In genomic region chr12:51951199-51951842, GRCh38 we compare ENCODE assay signal across 8 cellular contexts. TPM values are rescaled to one million over a fixed set of nuclear protein-coding genes. Genes with fewer than 3 reads are reported as not detected.
DNase-seq lines count a peak whose midpoint lies in the region; ATAC-seq and TF ChIP-seq lines count a peak whose summit lies in the region.

ACVR1B (plus strand) TSS chr12:51951699; CDS start chr12:51951744, 45 bp downstream.

- ATAC-seq in GM19043 (IDR thresholded peaks at IDR 0.05; ENCODE audit: low read depth, unreplicated experiment), result peak; percentile 81
- ATAC-seq in HG03460 (IDR thresholded peaks at IDR 0.05; ENCODE audit: unreplicated experiment), result peak; percentile 76
- ATAC-seq in left lobe of liver, result peak; percentile 88

- no peak for DNase-seq in AG04449 (ENCODE audit: low read depth, low spot score)
- DNase-seq in NCI-H526 treated with DMSO at 0.1 percent for 48 hours (lab: John Stamatoyannopoulos, UW), result peak; percentile 94
- peak; percentile 91 for DNase-seq in activated CD4-positive, alpha-beta T cell treated with anti-CD3 and anti-CD28 coated beads, Interleukin-2, amount 10 ng/mL, durations not matched to agents 7 days and 5 days
- DNase-seq in coronary artery (ENCODE audit: low spot score), result peak; percentile 92
- peak; percentile 94 for DNase-seq in left lobe of liver (ENCODE audit: low spot score)
- DNase-seq in stimulated activated CD4-positive, alpha-beta T cell treated with anti-CD3 and anti-CD28 coated beads, Interleukin-1b, Interleukin-23, amount 100 ng/mL, for 48 hours, result peak; percentile 91

- H3K36me3 Mint-ChIP-seq in activated CD4-positive, alpha-beta T cell treated with anti-CD3 and anti-CD28 coated beads, Interleukin-2, amount 10 ng/mL, durations not matched to agents 7 days and 5 days (ENCODE audit: low read depth), result no peaks in the 10 kb centered on the region

- H3K4me3 ChIP-seq in AG04449 (ENCODE audit: low read depth, low read length) (peak within 1 kb of the TSS; percentile 83), coronary artery (peak within 1 kb of the TSS; percentile 99)

- peak within 1 kb of the TSS; percentile 80 for H3K27ac Mint-ChIP-seq in activated CD4-positive, alpha-beta T cell treated with anti-CD3 and anti-CD28 coated beads, Interleukin-2, amount 10 ng/mL, durations not matched to agents 7 days and 5 days

- H3K4me1 Mint-ChIP-seq in activated CD4-positive, alpha-beta T cell treated with anti-CD3 and anti-CD28 coated beads, Interleukin-2, amount 10 ng/mL, durations not matched to agents 7 days and 5 days, result peaks cover 28% of the 10 kb centered on the region

- POLR2A ChIA-PET in AG04449 (lab: Yijun Ruan, JAX), result no interaction called here
- POLR2A ChIA-PET in activated CD4-positive, alpha-beta T cell treated with anti-CD3 and anti-CD28 coated beads, Interleukin-2, amount 10 ng/mL, durations not matched to agents 7 days and 5 days (lab: Charles Lee), result no interaction called here

- CTCF ChIA-PET in AG04449 (lab: Yijun Ruan, JAX), result interaction anchor here (0.9 to 4.2 kb wide), 4 partner anchors 29 to 75 kb away, joined by 3 to 31 read pairs (median 8); no protein-coding TSS in a partner anchor
- CTCF ChIA-PET in activated CD4-positive, alpha-beta T cell treated with anti-CD3 and anti-CD28 coated beads, Interleukin-2, amount 10 ng/mL, durations not matched to agents 7 days and 5 days (lab: Charles Lee), result interaction anchor here (0.7 kb wide), 1 partner anchor 19 kb away, joined by 3 read pairs; no protein-coding TSS in a partner anchor

- TF ChIP-seq CTCF in AG04449 (IDR thresholded peaks at IDR 0.05; ENCODE audit: insufficient read depth, low read length, missing control alignments) (no peak), coronary artery (IDR thresholded peaks at IDR 0.05) (no peak)

- peak within 1 kb of the TSS; percentile 86 for H3K4me3 Mint-ChIP-seq in activated CD4-positive, alpha-beta T cell treated with anti-CD3 and anti-CD28 coated beads, Interleukin-2, amount 10 ng/mL, durations not matched to agents 7 days and 5 days

- H3K27me3 Mint-ChIP-seq in activated CD4-positive, alpha-beta T cell treated with anti-CD3 and anti-CD28 coated beads, Interleukin-2, amount 10 ng/mL, durations not matched to agents 7 days and 5 days, result peaks cover 36% of the 10 kb centered on the region

- H3K9me3 Mint-ChIP-seq in activated CD4-positive, alpha-beta T cell treated with anti-CD3 and anti-CD28 coated beads, Interleukin-2, amount 10 ng/mL, durations not matched to agents 7 days and 5 days, result peaks cover 6% of the 10 kb centered on the region

- H3K27ac ChIP-seq in coronary artery, result peak within 1 kb of the TSS; percentile 93 to 95

RNA-seq across cellular contexts. Expression of gene ACVR1B, which starts in this region (rescaled TPM):
- 1 to 10 TPM; 5.5 to 5.7 TPM for total RNA-seq in activated CD4-positive, alpha-beta T cell treated with anti-CD3 and anti-CD28 coated beads, Interleukin-2, amount 10 ng/mL, durations not matched to agents 7 days and 5 days
- 28.0 TPM for total RNA-seq in left lobe of liver
